ENCODE assay signal across 1 cellular context in the genomic region with DNA sequence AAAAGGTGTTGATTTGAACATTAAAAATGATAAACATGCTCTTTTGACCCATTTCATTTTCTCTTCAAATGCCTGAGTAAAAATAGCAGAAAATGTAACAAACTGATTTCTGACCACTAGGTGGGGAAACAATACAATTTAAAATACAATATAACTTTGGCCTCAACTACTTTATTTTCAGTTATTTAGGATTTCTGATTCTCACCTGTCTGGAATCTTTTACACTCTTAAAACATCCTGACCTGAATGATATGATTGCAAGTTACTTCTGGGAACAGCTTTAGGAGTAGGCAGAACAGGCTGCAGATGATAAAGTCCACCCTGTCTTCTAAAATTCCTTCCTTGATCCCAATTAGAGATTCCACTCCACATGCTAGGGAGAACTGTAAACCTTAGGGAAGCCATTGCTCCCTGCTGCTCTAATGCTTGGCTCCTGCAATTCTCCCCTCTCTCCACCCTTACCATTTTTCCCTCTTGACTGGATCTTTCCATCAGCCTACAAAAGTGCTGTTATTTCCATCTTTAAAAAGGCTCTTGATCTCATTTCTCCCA.
TF ChIP-seq lines count a peak whose summit lies in the region.

No MANE protein-coding gene starts in this region.

TF ChIP-seq in GM23338, 12 proteins besides CTCF, POLR2A, EP300 and RAD21 (continued from another document):
- TF ChIP-seq, protein P1, sequence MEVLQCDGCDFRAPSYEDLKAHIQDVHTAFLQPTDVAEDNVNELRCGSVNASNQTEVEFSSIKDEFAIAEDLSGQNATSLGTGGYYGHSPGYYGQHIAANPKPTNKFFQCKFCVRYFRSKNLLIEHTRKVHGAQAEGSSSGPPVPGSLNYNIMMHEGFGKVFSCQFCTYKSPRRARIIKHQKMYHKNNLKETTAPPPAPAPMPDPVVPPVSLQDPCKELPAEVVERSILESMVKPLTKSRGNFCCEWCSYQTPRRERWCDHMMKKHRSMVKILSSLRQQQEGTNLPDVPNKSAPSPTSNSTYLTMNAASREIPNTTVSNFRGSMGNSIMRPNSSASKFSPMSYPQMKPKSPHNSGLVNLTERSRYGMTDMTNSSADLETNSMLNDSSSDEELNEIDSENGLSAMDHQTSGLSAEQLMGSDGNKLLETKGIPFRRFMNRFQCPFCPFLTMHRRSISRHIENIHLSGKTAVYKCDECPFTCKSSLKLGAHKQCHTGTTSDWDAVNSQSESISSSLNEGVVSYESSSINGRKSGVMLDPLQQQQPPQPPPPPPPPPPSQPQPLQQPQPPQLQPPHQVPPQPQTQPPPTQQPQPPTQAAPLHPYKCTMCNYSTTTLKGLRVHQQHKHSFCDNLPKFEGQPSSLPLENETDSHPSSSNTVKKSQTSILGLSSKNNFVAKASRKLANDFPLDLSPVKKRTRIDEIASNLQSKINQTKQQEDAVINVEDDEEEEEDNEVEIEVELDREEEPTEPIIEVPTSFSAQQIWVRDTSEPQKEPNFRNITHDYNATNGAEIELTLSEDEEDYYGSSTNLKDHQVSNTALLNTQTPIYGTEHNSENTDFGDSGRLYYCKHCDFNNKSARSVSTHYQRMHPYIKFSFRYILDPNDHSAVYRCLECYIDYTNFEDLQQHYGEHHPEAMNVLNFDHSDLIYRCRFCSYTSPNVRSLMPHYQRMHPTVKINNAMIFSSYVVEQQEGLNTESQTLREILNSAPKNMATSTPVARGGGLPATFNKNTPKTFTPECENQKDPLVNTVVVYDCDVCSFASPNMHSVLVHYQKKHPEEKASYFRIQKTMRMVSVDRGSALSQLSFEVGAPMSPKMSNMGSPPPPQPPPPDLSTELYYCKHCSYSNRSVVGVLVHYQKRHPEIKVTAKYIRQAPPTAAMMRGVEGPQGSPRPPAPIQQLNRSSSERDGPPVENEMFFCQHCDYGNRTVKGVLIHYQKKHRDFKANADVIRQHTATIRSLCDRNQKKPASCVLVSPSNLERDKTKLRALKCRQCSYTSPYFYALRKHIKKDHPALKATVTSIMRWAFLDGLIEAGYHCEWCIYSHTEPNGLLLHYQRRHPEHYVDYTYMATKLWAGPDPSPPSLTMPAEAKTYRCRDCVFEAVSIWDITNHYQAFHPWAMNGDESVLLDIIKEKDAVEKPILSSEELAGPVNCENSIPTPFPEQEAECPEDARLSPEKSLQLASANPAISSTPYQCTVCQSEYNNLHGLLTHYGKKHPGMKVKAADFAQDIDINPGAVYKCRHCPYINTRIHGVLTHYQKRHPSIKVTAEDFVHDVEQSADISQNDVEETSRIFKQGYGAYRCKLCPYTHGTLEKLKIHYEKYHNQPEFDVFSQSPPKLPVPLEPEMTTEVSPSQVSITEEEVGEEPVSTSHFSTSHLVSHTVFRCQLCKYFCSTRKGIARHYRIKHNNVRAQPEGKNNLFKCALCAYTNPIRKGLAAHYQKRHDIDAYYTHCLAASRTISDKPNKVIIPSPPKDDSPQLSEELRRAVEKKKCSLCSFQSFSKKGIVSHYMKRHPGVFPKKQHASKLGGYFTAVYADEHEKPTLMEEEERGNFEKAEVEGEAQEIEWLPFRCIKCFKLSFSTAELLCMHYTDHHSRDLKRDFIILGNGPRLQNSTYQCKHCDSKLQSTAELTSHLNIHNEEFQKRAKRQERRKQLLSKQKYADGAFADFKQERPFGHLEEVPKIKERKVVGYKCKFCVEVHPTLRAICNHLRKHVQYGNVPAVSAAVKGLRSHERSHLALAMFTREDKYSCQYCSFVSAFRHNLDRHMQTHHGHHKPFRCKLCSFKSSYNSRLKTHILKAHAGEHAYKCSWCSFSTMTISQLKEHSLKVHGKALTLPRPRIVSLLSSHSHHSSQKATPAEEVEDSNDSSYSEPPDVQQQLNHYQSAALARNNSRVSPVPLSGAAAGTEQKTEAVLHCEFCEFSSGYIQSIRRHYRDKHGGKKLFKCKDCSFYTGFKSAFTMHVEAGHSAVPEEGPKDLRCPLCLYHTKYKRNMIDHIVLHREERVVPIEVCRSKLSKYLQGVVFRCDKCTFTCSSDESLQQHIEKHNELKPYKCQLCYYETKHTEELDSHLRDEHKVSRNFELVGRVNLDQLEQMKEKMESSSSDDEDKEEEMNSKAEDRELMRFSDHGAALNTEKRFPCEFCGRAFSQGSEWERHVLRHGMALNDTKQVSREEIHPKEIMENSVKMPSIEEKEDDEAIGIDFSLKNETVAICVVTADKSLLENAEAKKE (CRISPR knock-in tag; IDR thresholded peaks at IDR 0.05), result no peak
